In the genomic region with DNA sequence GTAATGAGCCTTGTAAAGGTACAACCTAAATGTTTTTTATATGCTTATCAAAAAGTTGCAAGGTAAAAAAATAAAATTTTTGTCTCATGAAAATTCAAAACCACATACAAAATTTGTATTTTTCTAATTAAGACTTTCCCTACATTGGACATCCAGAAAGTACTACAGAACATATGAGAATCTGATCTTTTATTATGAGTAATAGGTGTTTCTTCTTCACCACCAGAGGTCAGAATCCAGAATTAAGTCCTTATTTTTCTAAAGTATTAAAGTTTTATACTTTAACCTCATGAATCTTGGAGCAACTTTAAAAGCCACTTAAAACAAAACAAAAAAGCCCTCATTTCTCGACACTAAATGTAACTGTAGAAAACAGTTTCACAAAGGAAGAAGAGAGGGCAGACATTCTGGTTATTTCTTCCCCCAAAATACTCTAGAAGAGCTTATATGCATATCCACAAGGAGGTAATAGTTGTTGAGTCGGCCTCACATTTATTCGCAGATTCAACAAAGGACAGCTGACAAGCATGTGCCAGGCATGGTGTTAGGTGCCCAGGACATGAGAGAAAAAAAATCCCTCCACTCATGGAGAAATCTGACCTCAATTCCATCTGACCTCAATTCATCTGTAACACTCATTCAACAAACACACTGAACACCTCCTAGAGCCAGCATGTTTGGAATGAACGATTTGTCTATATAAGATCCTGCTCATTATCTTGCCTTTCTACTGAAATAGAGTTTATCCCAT, we compare ENCODE assay signal across 9 cellular contexts.
DNase-seq lines count a peak whose midpoint lies in the region; ATAC-seq and TF ChIP-seq lines count a peak whose summit lies in the region.
"Had no signal": no experiment of that assay in that cellular context is flagged by ENCODE, and none has a peak within 500 bp of the region (broad histone marks: within the 10 kb centered on the region; RNA-seq: fewer than 3 reads in every experiment).

No MANE protein-coding gene starts in this region.

- WGBS in hepatocyte (ENCODE audit: low lambda C conversion rate, missing lambda C conversion rate): 72% methylated on average over 4 of the region's 4 CpGs

- H3K36me3 ChIP-seq in BE2C (no peaks in the 10 kb centered on the region), RWPE2 (ENCODE audit: low read depth) (no peaks in the 10 kb centered on the region), hepatocyte (replicated peaks; ENCODE audit: insufficient read depth, low read depth) (no peaks in the 10 kb centered on the region)

- ATAC-seq in GM19463 (IDR thresholded peaks at IDR 0.05; ENCODE audit: unreplicated experiment) (peak; percentile 31), RWPE2 (ENCODE audit: low read depth) (0 out of 3 replicates have a peak, but pooled peaks have one; percentile 9), GM19455 (IDR thresholded peaks at IDR 0.05; ENCODE audit: unreplicated experiment) (no peak)

- H3K79me2 ChIP-seq in hepatocyte: peaks cover 97% of the 10 kb centered on the region

- peaks cover 8% of the 10 kb centered on the region for H4K20me1 ChIP-seq in hepatocyte (ENCODE audit: insufficient read depth, poor library complexity, severe bottlenecking)

- DNase-seq in BE2C (no peak), RWPE2 (ENCODE audit: low spot score) (no peak), hepatocyte (ENCODE audit: low spot score) (no peak), DMS53 treated with DMSO at 0.1 percent for 48 hours (lab: John Stamatoyannopoulos, UW; ENCODE audit: unreplicated experiment) (no peak), NCI-H1436 (lab: John Stamatoyannopoulos, UW) (no peak), mucosa of gallbladder (ENCODE audit: low spot score) (no peak)
- DNase-seq: NCI-H526 had no signal

- H3K9me3 ChIP-seq in BE2C (no peaks in the 10 kb centered on the region), RWPE2 (ENCODE audit: severe bottlenecking) (no peaks in the 10 kb centered on the region), hepatocyte (ENCODE audit: low read depth) (no peaks in the 10 kb centered on the region)

- TF ChIP-seq CTCF in BE2C (IDR thresholded peaks at IDR 0.05; ENCODE audit: low read depth, low read length) (peak; percentile 21; the same call in 1 of the 2 replicates), RWPE2 (IDR thresholded peaks at IDR 0.05; ENCODE audit: poor library complexity, severe bottlenecking) (peak; percentile 68), hepatocyte (IDR thresholded peaks at IDR 0.05; ENCODE audit: poor library complexity) (peak; percentile 34)

- H3K9me2 ChIP-seq in hepatocyte (replicated peaks; ENCODE audit: insufficient read depth): peaks cover 3% of the 10 kb centered on the region

- H3K27ac ChIP-seq in RWPE2 (ENCODE audit: poor library complexity, severe bottlenecking) (peak overlapping the region; percentile 28), hepatocyte (no peak overlapping the region)

- no peak overlapping the region for H3K4me2 ChIP-seq in hepatocyte

- no peaks in the 10 kb centered on the region for H3K27me3 ChIP-seq in BE2C
- no peaks in the 10 kb centered on the region for H3K27me3 ChIP-seq in RWPE2 (ENCODE audit: insufficient read depth, poor library complexity, severe bottlenecking)
- H3K27me3 ChIP-seq in hepatocyte: no peaks in the 10 kb centered on the region

- H3K4me3 ChIP-seq in BE2C (ENCODE audit: low read depth, low read length) (no peak overlapping the region), RWPE2 (ENCODE audit: severe bottlenecking) (no peak overlapping the region), hepatocyte (no peak overlapping the region)

- H3K4me1 ChIP-seq in BE2C (0 out of 2 replicates have a peak, but pooled peaks cover 3% of the 10 kb centered on the region), RWPE2 (ENCODE audit: insufficient read depth, poor library complexity, severe bottlenecking) (peaks cover 44% of the 10 kb centered on the region), hepatocyte (ENCODE audit: insufficient read depth) (peaks cover 20% of the 10 kb centered on the region)

- H2AFZ ChIP-seq in hepatocyte: no peak overlapping the region
